Comparison of ENCODE assay signal across 1 cellular context in the genomic region with DNA sequence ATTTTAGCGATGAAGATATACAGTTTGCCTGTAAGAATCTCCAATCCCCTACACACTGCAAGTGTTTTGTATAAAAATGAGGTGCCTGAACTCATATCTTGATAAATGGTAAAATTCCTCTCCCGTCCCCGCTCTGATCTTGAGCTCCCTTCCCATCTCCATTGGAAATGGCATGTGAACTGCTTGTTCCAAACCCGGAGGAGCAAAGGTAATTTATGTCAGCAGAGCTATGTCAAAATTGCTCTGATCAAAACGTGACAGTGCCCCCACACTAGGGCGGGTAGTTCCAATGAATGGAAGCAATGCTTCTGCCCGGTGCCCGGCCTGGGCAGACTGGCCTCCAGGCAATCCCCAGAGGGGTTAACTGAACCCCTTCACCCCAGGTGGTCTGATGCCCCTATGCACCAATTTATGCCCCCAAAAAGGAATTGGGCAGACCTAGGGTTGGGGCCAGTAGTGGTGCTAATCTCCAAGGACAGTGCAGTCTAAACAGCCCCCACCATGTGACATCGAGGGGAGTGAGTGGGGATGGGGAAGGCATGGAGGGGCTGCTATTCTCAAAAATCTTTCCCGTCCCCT.
TF ChIP-seq lines count a peak whose summit lies in the region.

No MANE protein-coding gene starts in this region.

TF ChIP-seq in HepG2, 621 proteins besides CTCF, POLR2A, EP300 and RAD21:
- TF ChIP-seq, protein P1, sequence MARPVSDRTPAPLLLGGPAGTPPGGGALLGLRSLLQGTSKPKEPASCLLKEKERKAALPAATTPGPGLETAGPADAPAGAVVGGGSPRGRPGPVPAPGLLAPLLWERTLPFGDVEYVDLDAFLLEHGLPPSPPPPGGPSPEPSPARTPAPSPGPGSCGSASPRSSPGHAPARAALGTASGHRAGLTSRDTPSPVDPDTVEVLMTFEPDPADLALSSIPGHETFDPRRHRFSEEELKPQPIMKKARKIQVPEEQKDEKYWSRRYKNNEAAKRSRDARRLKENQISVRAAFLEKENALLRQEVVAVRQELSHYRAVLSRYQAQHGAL (CRISPR knock-in tag; IDR thresholded peaks at IDR 0.05; ENCODE audit: not compliant biosample characterization) = no peak
- no peak for TF ChIP-seq KLF6 (CRISPR knock-in tag; IDR thresholded peaks at IDR 0.05)
- no peak for TF ChIP-seq ZNF883 (CRISPR knock-in tag; IDR thresholded peaks at IDR 0.05; ENCODE audit: not compliant biosample characterization)
- TF ChIP-seq ZMAT3 (CRISPR knock-in tag; conservative IDR thresholded peaks at IDR 0.05) = no peak
- 0 out of 2 replicates have a peak, but pooled peaks have one; percentile 35 for TF ChIP-seq NFIB (CRISPR knock-in tag; IDR thresholded peaks at IDR 0.05; ENCODE audit: borderline replicate concordance)
- TF ChIP-seq MZF1 (CRISPR knock-in tag; IDR thresholded peaks at IDR 0.05; ENCODE audit: borderline replicate concordance) = no peak
- TF ChIP-seq, protein P2, sequence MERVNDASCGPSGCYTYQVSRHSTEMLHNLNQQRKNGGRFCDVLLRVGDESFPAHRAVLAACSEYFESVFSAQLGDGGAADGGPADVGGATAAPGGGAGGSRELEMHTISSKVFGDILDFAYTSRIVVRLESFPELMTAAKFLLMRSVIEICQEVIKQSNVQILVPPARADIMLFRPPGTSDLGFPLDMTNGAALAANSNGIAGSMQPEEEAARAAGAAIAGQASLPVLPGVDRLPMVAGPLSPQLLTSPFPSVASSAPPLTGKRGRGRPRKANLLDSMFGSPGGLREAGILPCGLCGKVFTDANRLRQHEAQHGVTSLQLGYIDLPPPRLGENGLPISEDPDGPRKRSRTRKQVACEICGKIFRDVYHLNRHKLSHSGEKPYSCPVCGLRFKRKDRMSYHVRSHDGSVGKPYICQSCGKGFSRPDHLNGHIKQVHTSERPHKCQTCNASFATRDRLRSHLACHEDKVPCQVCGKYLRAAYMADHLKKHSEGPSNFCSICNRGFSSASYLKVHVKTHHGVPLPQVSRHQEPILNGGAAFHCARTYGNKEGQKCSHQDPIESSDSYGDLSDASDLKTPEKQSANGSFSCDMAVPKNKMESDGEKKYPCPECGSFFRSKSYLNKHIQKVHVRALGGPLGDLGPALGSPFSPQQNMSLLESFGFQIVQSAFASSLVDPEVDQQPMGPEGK (CRISPR knock-in tag; IDR thresholded peaks at IDR 0.05) = no peak
- TF ChIP-seq TP53 (CRISPR knock-in tag; conservative IDR thresholded peaks at IDR 0.05) = no peak
- no peak for TF ChIP-seq YEATS4 (CRISPR knock-in tag; IDR thresholded peaks at IDR 0.05; ENCODE audit: borderline replicate concordance)
- TF ChIP-seq EZH2 (conservative IDR thresholded peaks at IDR 0.05; ENCODE audit: low read depth, low read length) = 0 out of 2 replicates have a peak, but pooled peaks have one; percentile 54
- no peak for TF ChIP-seq ZNF335 (CRISPR knock-in tag; IDR thresholded peaks at IDR 0.05)
- TF ChIP-seq ZFP36 (IDR thresholded peaks at IDR 0.05; ENCODE audit: borderline replicate concordance, low read depth, low read length, partially characterized antibody) = no peak
- TF ChIP-seq SIN3A (IDR thresholded peaks at IDR 0.05; ENCODE audit: borderline replicate concordance, low read depth, low read length) = 0 out of 2 replicates have a peak, but pooled peaks have one; percentile 12
- no peak for TF ChIP-seq MTF2 (CRISPR knock-in tag; IDR thresholded peaks at IDR 0.05; ENCODE audit: borderline replicate concordance)
- TF ChIP-seq, protein P3, sequence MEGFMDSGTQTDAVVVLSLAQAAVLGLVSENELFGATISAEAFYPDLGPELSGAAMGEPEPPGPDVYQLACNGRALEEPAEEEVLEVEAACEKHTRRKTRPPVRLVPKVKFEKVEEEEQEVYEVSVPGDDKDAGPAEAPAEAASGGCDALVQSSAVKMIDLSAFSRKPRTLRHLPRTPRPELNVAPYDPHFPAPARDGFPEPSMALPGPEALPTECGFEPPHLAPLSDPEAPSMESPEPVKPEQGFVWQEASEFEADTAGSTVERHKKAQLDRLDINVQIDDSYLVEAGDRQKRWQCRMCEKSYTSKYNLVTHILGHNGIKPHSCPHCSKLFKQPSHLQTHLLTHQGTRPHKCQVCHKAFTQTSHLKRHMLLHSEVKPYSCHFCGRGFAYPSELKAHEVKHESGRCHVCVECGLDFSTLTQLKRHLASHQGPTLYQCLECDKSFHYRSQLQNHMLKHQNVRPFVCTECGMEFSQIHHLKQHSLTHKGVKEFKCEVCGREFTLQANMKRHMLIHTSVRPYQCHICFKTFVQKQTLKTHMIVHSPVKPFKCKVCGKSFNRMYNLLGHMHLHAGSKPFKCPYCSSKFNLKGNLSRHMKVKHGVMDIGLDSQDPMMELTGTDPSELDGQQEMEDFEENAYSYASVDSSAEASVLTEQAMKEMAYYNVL (CRISPR knock-in tag; IDR thresholded peaks at IDR 0.05; ENCODE audit: borderline replicate concordance) = no peak
- TF ChIP-seq ZSCAN31 (CRISPR knock-in tag; IDR thresholded peaks at IDR 0.05; ENCODE audit: low read depth) = no peak
- TF ChIP-seq ZFX (CRISPR knock-in tag; IDR thresholded peaks at IDR 0.05; ENCODE audit: low read depth) = no peak
- no peak for TF ChIP-seq MIER2 (CRISPR knock-in tag; IDR thresholded peaks at IDR 0.05)
- TF ChIP-seq ZNF460 (CRISPR knock-in tag; IDR thresholded peaks at IDR 0.05; ENCODE audit: borderline replicate concordance) = no peak
- TF ChIP-seq CHD4 (IDR thresholded peaks at IDR 0.05; ENCODE audit: borderline replicate concordance, low read length) = no peak
- no peak for TF ChIP-seq NR2C2 (CRISPR knock-in tag; IDR thresholded peaks at IDR 0.05; ENCODE audit: borderline replicate concordance)
- TF ChIP-seq, protein P4, sequence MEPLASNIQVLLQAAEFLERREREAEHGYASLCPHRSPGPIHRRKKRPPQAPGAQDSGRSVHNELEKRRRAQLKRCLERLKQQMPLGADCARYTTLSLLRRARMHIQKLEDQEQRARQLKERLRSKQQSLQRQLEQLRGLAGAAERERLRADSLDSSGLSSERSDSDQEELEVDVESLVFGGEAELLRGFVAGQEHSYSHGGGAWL (CRISPR knock-in tag; IDR thresholded peaks at IDR 0.05) = no peak
- TF ChIP-seq ZNF850 (CRISPR knock-in tag; conservative IDR thresholded peaks at IDR 0.05) = no peak
- no peak for TF ChIP-seq ZNF331 (CRISPR knock-in tag; IDR thresholded peaks at IDR 0.05)
- TF ChIP-seq, protein P5, sequence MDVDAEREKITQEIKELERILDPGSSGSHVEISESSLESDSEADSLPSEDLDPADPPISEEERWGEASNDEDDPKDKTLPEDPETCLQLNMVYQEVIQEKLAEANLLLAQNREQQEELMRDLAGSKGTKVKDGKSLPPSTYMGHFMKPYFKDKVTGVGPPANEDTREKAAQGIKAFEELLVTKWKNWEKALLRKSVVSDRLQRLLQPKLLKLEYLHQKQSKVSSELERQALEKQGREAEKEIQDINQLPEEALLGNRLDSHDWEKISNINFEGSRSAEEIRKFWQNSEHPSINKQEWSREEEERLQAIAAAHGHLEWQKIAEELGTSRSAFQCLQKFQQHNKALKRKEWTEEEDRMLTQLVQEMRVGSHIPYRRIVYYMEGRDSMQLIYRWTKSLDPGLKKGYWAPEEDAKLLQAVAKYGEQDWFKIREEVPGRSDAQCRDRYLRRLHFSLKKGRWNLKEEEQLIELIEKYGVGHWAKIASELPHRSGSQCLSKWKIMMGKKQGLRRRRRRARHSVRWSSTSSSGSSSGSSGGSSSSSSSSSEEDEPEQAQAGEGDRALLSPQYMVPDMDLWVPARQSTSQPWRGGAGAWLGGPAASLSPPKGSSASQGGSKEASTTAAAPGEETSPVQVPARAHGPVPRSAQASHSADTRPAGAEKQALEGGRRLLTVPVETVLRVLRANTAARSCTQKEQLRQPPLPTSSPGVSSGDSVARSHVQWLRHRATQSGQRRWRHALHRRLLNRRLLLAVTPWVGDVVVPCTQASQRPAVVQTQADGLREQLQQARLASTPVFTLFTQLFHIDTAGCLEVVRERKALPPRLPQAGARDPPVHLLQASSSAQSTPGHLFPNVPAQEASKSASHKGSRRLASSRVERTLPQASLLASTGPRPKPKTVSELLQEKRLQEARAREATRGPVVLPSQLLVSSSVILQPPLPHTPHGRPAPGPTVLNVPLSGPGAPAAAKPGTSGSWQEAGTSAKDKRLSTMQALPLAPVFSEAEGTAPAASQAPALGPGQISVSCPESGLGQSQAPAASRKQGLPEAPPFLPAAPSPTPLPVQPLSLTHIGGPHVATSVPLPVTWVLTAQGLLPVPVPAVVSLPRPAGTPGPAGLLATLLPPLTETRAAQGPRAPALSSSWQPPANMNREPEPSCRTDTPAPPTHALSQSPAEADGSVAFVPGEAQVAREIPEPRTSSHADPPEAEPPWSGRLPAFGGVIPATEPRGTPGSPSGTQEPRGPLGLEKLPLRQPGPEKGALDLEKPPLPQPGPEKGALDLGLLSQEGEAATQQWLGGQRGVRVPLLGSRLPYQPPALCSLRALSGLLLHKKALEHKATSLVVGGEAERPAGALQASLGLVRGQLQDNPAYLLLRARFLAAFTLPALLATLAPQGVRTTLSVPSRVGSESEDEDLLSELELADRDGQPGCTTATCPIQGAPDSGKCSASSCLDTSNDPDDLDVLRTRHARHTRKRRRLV (CRISPR knock-in tag; IDR thresholded peaks at IDR 0.05) = no peak
- no peak for TF ChIP-seq GZF1 (CRISPR knock-in tag; IDR thresholded peaks at IDR 0.05)
- TF ChIP-seq ZEB1 (IDR thresholded peaks at IDR 0.05; ENCODE audit: insufficient replicate concordance, low read depth) = no peak
